21 cellular contexts compared by ENCODE assay signal in genomic region chr5:141360685-141361084, GRCh38. TPM values are rescaled to one million over a fixed set of nuclear protein-coding genes. Genes with fewer than 3 reads are reported as not detected.
DNase-seq lines count a peak whose midpoint lies in the region; ATAC-seq and TF ChIP-seq lines count a peak whose summit lies in the region.
"Had no signal": no experiment of that assay in that cellular context is flagged by ENCODE, and none has a peak within 500 bp of the region (broad histone marks: within the 10 kb centered on the region; RNA-seq: fewer than 3 reads in every experiment).

No MANE protein-coding gene starts in this region.

- H3K4me3 Mint-ChIP-seq in activated T-cell treated with anti-CD3 and anti-CD28 coated beads, Interleukin-2, amount 50 U/mL, for 24 hours, result no peak overlapping the region
- H3K4me3 Mint-ChIP-seq: H9 had no signal

- peaks cover 31% of the 10 kb centered on the region for H3K36me3 Mint-ChIP-seq in activated T-cell treated with anti-CD3 and anti-CD28 coated beads, Interleukin-2, amount 50 U/mL, for 24 hours (ENCODE audit: low read depth)

- peak overlapping the region; percentile 70 for H3K4me2 ChIP-seq in Karpas-422 (ENCODE audit: low read depth, low read length, poor library complexity, severe bottlenecking)

- intact Hi-C loops in Right ventricle myocardium superior (cut with DNase I) (no loop called here), left ventricle myocardium superior (cut with micrococcal nuclease) (no loop called here)

- peaks cover 93% of the 10 kb centered on the region for H3K27me3 Mint-ChIP-seq in activated T-cell treated with anti-CD3 and anti-CD28 coated beads, Interleukin-2, amount 50 U/mL, for 24 hours

- H3K27ac ChIP-seq in Karpas-422 (ENCODE audit: low read length), result peak overlapping the region; percentile 67; the same call in 1 of the 2 replicates
- H3K27ac ChIP-seq in coronary artery, result no peak overlapping the region
- no peak overlapping the region for H3K27ac ChIP-seq in skeletal muscle tissue (ENCODE audit: low read depth, low read length)
- H3K27ac ChIP-seq: cardiac muscle cell, foreskin keratinocyte, ovary, tibial artery had no signal

- H3K4me1 Mint-ChIP-seq in activated T-cell treated with anti-CD3 and anti-CD28 coated beads, Interleukin-2, amount 50 U/mL, for 24 hours (ENCODE audit: low read depth), result peaks cover 2% of the 10 kb centered on the region

- no peak overlapping the region for H3K27ac Mint-ChIP-seq in activated T-cell treated with anti-CD3 and anti-CD28 coated beads, Interleukin-2, amount 50 U/mL, for 24 hours
- H3K27ac Mint-ChIP-seq: activated T-helper 17 cell treated with anti-CD3 and anti-CD28 coated beads, Interleukin-2, amount 50 U/mL, for 72 hours; CD4-positive, alpha-beta T cell had no signal

- H3K9me3 Mint-ChIP-seq in activated T-cell treated with anti-CD3 and anti-CD28 coated beads, Interleukin-2, amount 50 U/mL, for 24 hours, result peaks cover 61% of the 10 kb centered on the region

- H3K36me3 ChIP-seq in Karpas-422 (ENCODE audit: insufficient read depth, low read length), result peaks cover 29% of the 10 kb centered on the region
- peaks cover 0 to 7% (median 4%) of the 10 kb centered on the region in 3 donors for H3K36me3 ChIP-seq in skeletal muscle tissue (ENCODE audit: control insufficient read depth in 3 of 3, insufficient read depth in 3 of 3, low read length in 3 of 3)
- H3K36me3 ChIP-seq: cardiac muscle cell, ovary had no signal

- ATAC-seq in Right ventricle myocardium superior (ENCODE audit: poor library complexity) (peak; percentile 21), left ventricle myocardium superior (no peak)
- ATAC-seq: activated T-helper 17 cell treated with anti-CD3 and anti-CD28 coated beads, Interleukin-2, amount 50 U/mL, for 72 hours; foreskin keratinocyte had no signal

- DNase-seq in Right ventricle myocardium superior (no peak), left ventricle myocardium superior (no peak), Karpas-422 (no peak), coronary artery (ENCODE audit: low spot score) (no peak), HCEC 1CT (no peak), NCI-H1092 treated with DMSO at 0.1 percent for 48 hours (lab: John Stamatoyannopoulos, UW) (no peak)
- DNase-seq in activated T-cell treated with anti-CD3 and anti-CD28 coated beads, Interleukin-2, amount 50 U/mL, for 24 hours, result no peak
- DNase-seq: activated CD4-positive, CD25-positive, alpha-beta regulatory T cell treated with anti-CD3 and anti-CD28 coated beads, Interleukin-2, amount 50 U/mL, for 72 hours; CD4-positive, alpha-beta T cell; dorsolateral prefrontal cortex; foreskin keratinocyte; H9; naive thymus-derived CD8-positive, alpha-beta T cell; NCI-H1105 treated with DMSO at 0.1 percent for 48 hours; NCI-H510A; ovary; RPMI8226; tibial artery had no signal

- H3K9me2 ChIP-seq in Karpas-422 (replicated peaks; ENCODE audit: insufficient read depth, low read length), result no peaks in the 10 kb centered on the region

- no peak for TF ChIP-seq CTCF in coronary artery (IDR thresholded peaks at IDR 0.05)

- peaks cover 21% of the 10 kb centered on the region; the same call in 1 of the 2 replicates for H3K9me3 ChIP-seq in Karpas-422 (ENCODE audit: low read length)
- peaks cover 11 to 41% (median 34%) of the 10 kb centered on the region in 3 donors for H3K9me3 ChIP-seq in skeletal muscle tissue (ENCODE audit: control insufficient read depth in 3 of 3, low read length in 3 of 3)

- H3K79me2 ChIP-seq in Karpas-422 (ENCODE audit: low read length), result peaks cover 35% of the 10 kb centered on the region

- peak overlapping the region; percentile 70; the same call in 1 of the 2 replicates for H3K9ac ChIP-seq in Karpas-422 (ENCODE audit: low read length)
- H3K9ac ChIP-seq in skeletal muscle tissue (ENCODE audit: low read depth in 1 of 3, low read length in 3 of 3), result no peak overlapping the region

- no peaks in the 10 kb centered on the region for H3K27me3 ChIP-seq in Karpas-422 (ENCODE audit: low read length)
- peaks cover 7 to 38% (median 21%) of the 10 kb centered on the region in 3 donors for H3K27me3 ChIP-seq in skeletal muscle tissue (ENCODE audit: control insufficient read depth in 3 of 3, insufficient read depth in 3 of 3, low read length in 3 of 3)
- H3K27me3 ChIP-seq: cardiac muscle cell, ovary had no signal

- peak overlapping the region; percentile 67; the same call in 1 of the 2 replicates for H3K4me3 ChIP-seq in Karpas-422 (ENCODE audit: low read length)
- peak overlapping the region; percentile 49 for H3K4me3 ChIP-seq in coronary artery
- H3K4me3 ChIP-seq in skeletal muscle tissue (ENCODE audit: low read length in 3 of 3), result peak overlapping the region in 2 of 3 donors; percentile 48 to 72
- H3K4me3 ChIP-seq: cardiac muscle cell had no signal

- H3K4me1 ChIP-seq in Karpas-422 (ENCODE audit: low read length), result peaks cover 39% of the 10 kb centered on the region
- H3K4me1 ChIP-seq in skeletal muscle tissue (ENCODE audit: control insufficient read depth in 3 of 3, insufficient read depth in 3 of 3, low read length in 3 of 3), result peaks cover 0 to 4% (median 0%) of the 10 kb centered on the region in 3 donors
- H3K4me1 ChIP-seq: foreskin keratinocyte, tibial artery had no signal

- H2AFZ ChIP-seq in Karpas-422 (ENCODE audit: low read length), result no peak overlapping the region

- H4K20me1 ChIP-seq in Karpas-422 (ENCODE audit: insufficient read depth, low read depth, low read length), result no peaks in the 10 kb centered on the region

RNA-seq across cellular contexts. Expression of gene PCDHGB2, which starts 0.9 kb away (rescaled TPM):
- 9.2 TPM for total RNA-seq in Right ventricle myocardium superior
- total RNA-seq in left ventricle myocardium superior, result 8.7 TPM
- total RNA-seq in Karpas-422 (2014; rRNA removed; shearing (Covaris generic); ENCODE audit: low replicate concordance), result 9.8 and 11.5 TPM in 2 replicates
- 2.1 TPM for total RNA-seq in skeletal muscle tissue

RNA-seq across cellular contexts. Expression of gene PCDHGA5, which starts 3.3 kb away (rescaled TPM):
- total RNA-seq in Right ventricle myocardium superior (6.6 TPM), left ventricle myocardium superior (5.3 TPM), skeletal muscle tissue (2.1 TPM)
- total RNA-seq in Karpas-422 (2014; rRNA removed; shearing (Covaris generic); ENCODE audit: low replicate concordance), result 8.8 and 9.7 TPM in 2 replicates
- total RNA-seq: foreskin keratinocyte had no signal

RNA-seq across cellular contexts. Expression of gene PCDHGA4, which starts 5.9 kb away (rescaled TPM):
- total RNA-seq in Right ventricle myocardium superior (9.3 TPM), left ventricle myocardium superior (8.4 TPM), skeletal muscle tissue (1.0 TPM)
- total RNA-seq in Karpas-422 (2014; rRNA removed; shearing (Covaris generic); ENCODE audit: low replicate concordance), result 11.1 and 13.5 TPM in 2 replicates

RNA-seq across cellular contexts. Expression of gene PCDHGB3, which starts 9.4 kb away (rescaled TPM):
- 7.6 TPM for total RNA-seq in Right ventricle myocardium superior
- total RNA-seq in left ventricle myocardium superior, result 7.2 TPM
- total RNA-seq in Karpas-422 (2014; rRNA removed; shearing (Covaris generic); ENCODE audit: low replicate concordance), result 19.5 and 22.7 TPM in 2 replicates
- 3.1 TPM for total RNA-seq in skeletal muscle tissue
- total RNA-seq: foreskin keratinocyte had no signal

RNA-seq across cellular contexts. Expression of gene PCDHGB1, which starts 10.8 kb away (rescaled TPM):
- total RNA-seq in Right ventricle myocardium superior (7.8 TPM), left ventricle myocardium superior (7.1 TPM), skeletal muscle tissue (1.6 TPM)
- total RNA-seq in Karpas-422 (2014; rRNA removed; shearing (Covaris generic); ENCODE audit: low replicate concordance), result 14.0 and 15.3 TPM in 2 replicates
- total RNA-seq: activated T-helper 17 cell treated with anti-CD3 and anti-CD28 coated beads, Interleukin-2, amount 50 U/mL, for 72 hours; foreskin keratinocyte had no signal
